Comparison of ENCODE assay signal across 8 cellular contexts in the genomic region with DNA sequence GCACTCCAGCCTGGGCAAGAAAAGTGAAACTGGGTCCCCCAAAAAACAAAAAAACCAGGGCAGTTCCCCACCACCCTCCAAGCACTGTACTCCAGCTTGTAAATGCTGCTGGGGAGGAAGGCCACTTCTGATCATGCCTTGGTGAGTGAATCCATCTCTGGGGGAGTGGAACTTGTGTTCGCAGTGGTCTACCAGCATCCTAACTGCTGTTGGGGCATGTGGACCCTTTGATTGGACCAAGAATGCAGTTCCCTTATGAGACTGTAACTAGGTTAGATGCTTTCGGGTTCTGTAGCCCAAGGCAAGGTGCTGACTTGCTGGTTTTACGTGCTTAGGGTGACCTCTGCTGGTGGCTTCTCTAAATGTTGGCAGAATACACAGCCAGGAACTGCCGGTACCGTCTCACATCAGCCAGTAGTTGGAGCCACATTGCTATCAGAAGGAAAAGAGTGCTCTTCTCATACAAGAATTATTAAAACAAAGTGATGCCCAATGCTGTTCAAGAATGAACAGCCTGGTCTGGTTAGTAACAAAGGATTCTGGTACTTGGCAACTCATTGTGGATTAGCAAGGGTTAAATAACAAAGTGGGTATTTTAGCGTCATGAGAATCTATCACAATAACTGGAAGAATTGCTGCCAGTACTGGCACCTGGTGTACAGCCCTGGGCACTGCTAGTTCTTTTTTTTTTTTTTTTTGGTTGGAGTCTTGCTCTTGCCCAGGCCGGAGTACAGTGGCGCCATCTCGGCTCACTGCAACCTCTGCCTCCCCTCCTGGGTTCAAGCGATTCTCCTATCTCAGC. TPM values are rescaled to one million over a fixed set of nuclear protein-coding genes. Genes with fewer than 3 reads are reported as not detected.
A peak's percentile ranks its signal among the peaks of the same experiment; 100 is the strongest.
DNase-seq lines count a peak whose midpoint lies in the region; ATAC-seq and TF ChIP-seq lines count a peak whose summit lies in the region.

No MANE protein-coding gene starts in this region.

- intact Hi-C loops in posterior cingulate gyrus (cut with DNase I) = loop anchor here (2.0 to 5.0 kb wide), 2 partner anchors 104 to 277 kb away; partner anchors contain the start of gene KAT5

- H3K27ac Mint-ChIP-seq in activated naive CD4-positive, alpha-beta T cell treated with anti-CD3 and anti-CD28 coated beads, Interleukin-2, amount 50 U/mL, for 72 hours = peak overlapping the region; percentile 44 to 70

- DNase-seq in GM12865 (ENCODE audit: low read depth) (peak; percentile 97), NCI-H1417 (lab: John Stamatoyannopoulos, UW) (peak; percentile 86 to 98 (median 93)), SKM-1 (lab: John Stamatoyannopoulos, UW; ENCODE audit: unreplicated experiment) (peak; percentile 93), glomerular visceral epithelial cell (ENCODE audit: extremely low spot score) (peak; percentile 95), posterior cingulate gyrus (peak; percentile 62 to 97 (median 87)), ureter (ENCODE audit: low spot score) (peak; percentile 94)
- DNase-seq in activated naive CD4-positive, alpha-beta T cell treated with anti-CD3 and anti-CD28 coated beads, Interleukin-2, amount 50 U/mL, for 72 hours (ENCODE audit: low spot score in 2 of 2) = peak; percentile 88 to 89

- peak; percentile 90 for TF ChIP-seq CTCF in GM12865 (IDR thresholded peaks at IDR 0.05; ENCODE audit: insufficient read depth, low read depth, low read length, missing control alignments)

- no peaks in the 10 kb centered on the region for H3K9me3 Mint-ChIP-seq in activated naive CD4-positive, alpha-beta T cell treated with anti-CD3 and anti-CD28 coated beads, Interleukin-2, amount 50 U/mL, for 72 hours

- peak; percentile 88 for ATAC-seq in HG02763 (IDR thresholded peaks at IDR 0.05; ENCODE audit: unreplicated experiment)
- ATAC-seq in activated naive CD4-positive, alpha-beta T cell treated with anti-CD3 and anti-CD28 coated beads, Interleukin-2, amount 50 U/mL, for 72 hours = peak; percentile 99 to 100

- H3K4me3 ChIP-seq in GM12865 (ENCODE audit: low read depth, low read length) = no peak overlapping the region

- H3K36me3 Mint-ChIP-seq in activated naive CD4-positive, alpha-beta T cell treated with anti-CD3 and anti-CD28 coated beads, Interleukin-2, amount 50 U/mL, for 72 hours = no peaks in the 10 kb centered on the region

RNA-seq across cellular contexts. Expression of gene EIF1AD, which starts 13.0 kb away (rescaled TPM):
- total RNA-seq in activated naive CD4-positive, alpha-beta T cell treated with anti-CD3 and anti-CD28 coated beads, Interleukin-2, amount 50 U/mL, for 72 hours = 10 to 100 TPM; 47.5 to 86.8 TPM
- total RNA-seq in ureter = 28.7 TPM

RNA-seq across cellular contexts. Expression of gene BANF1, which starts 13.3 kb away (rescaled TPM):
- 100 to 1,000 TPM; 242 to 310 TPM for total RNA-seq in activated naive CD4-positive, alpha-beta T cell treated with anti-CD3 and anti-CD28 coated beads, Interleukin-2, amount 50 U/mL, for 72 hours
- 192 TPM for total RNA-seq in ureter

RNA-seq across cellular contexts. Expression of gene CST6, which starts 22.8 kb away (rescaled TPM):
- total RNA-seq in activated naive CD4-positive, alpha-beta T cell treated with anti-CD3 and anti-CD28 coated beads, Interleukin-2, amount 50 U/mL, for 72 hours = under 1 TPM in 1 of 2 donors, not detected in 1; 0.43 TPM
- 1.1 TPM for total RNA-seq in ureter

RNA-seq across cellular contexts. Expression of gene SART1, which starts 27.5 kb away (rescaled TPM):
- 10 to 100 TPM; 53.1 to 60.2 TPM for total RNA-seq in activated naive CD4-positive, alpha-beta T cell treated with anti-CD3 and anti-CD28 coated beads, Interleukin-2, amount 50 U/mL, for 72 hours
- 48.6 TPM for total RNA-seq in ureter

RNA-seq across cellular contexts. Expression of gene CATSPER1, which starts 37.3 kb away (rescaled TPM):
- total RNA-seq in activated naive CD4-positive, alpha-beta T cell treated with anti-CD3 and anti-CD28 coated beads, Interleukin-2, amount 50 U/mL, for 72 hours = under 1 TPM in 1 of 2 donors, not detected in 1; 0.80 TPM
- not detected for total RNA-seq in ureter
